ENCODE assay signal across 27 cellular contexts in the genomic region with DNA sequence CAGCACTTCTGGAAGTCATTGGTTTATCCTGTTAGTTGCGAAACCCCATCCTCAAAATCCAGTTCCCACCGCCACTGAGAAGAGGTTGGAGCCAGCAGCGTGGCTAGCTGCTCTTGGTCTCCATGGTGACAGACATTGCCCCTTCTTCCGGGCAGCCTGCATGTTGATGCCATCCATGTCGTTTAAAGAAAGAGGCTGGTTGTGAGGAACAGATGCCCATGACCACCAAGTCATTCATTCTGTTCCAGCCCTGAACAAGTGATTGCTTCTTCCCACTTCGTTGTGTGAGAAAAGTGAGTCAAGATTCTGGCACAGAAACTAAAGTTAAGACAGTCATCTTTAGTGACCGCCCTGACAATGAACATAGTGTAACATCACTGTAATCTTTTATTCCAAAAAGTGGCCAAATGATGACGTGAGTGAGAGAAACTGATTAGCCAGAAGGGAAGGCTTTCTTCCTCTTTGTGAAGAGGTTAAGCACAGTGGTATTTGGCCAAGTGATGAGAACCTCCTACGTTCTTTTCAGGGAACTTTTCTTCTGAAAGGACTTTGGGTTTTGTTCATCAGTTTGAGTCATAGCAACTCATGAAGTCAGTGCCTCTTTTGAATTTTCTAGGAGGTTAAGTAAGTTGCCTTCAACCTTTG.
DNase-seq lines count a peak whose midpoint lies in the region; ATAC-seq and TF ChIP-seq lines count a peak whose summit lies in the region.
"Had no signal": no experiment of that assay in that cellular context is flagged by ENCODE, and none has a peak within 500 bp of the region (broad histone marks: within the 10 kb centered on the region; RNA-seq: fewer than 3 reads in every experiment).

No MANE protein-coding gene starts in this region.

- no peak overlapping the region for H3K4me3 Mint-ChIP-seq in activated CD4-positive, alpha-beta T cell treated with anti-CD3 and anti-CD28 coated beads for 36 hours
- H3K4me3 Mint-ChIP-seq in activated T-helper 17 cell treated with anti-CD3 and anti-CD28 coated beads, Interleukin-2, amount 50 U/mL, for 72 hours: no peak overlapping the region
- H3K4me3 Mint-ChIP-seq: B cell; effector memory CD8-positive, alpha-beta T cell; T-helper 1 cell treated with Interleukin-12 subunit alpha and Interleukin-12 subunit beta and Interleukin-4 antibody, amounts not matched to agents 30 μg/mL and 1 μg/mL, for 36 hours had no signal

- H3K27me3 ChIP-seq in spleen (replicated peaks in 1 of 7): no peaks in the 10 kb centered on the region
- H3K27me3 ChIP-seq: brain microvascular endothelial cell, Peyer's patch had no signal

- no peaks in the 10 kb centered on the region for H3K36me3 Mint-ChIP-seq in activated CD4-positive, alpha-beta T cell treated with anti-CD3 and anti-CD28 coated beads for 36 hours (ENCODE audit: low read depth)
- no peaks in the 10 kb centered on the region for H3K36me3 Mint-ChIP-seq in activated T-helper 17 cell treated with anti-CD3 and anti-CD28 coated beads, Interleukin-2, amount 50 U/mL, for 72 hours (ENCODE audit: low read depth)

- H3K9me3 ChIP-seq in spleen: no peaks in the 10 kb centered on the region
- H3K9me3 ChIP-seq: Peyer's patch, SJSA1 had no signal

- H3K27me3 Mint-ChIP-seq in activated CD4-positive, alpha-beta T cell treated with anti-CD3 and anti-CD28 coated beads for 36 hours: peaks cover 3% of the 10 kb centered on the region
- peaks cover 3% of the 10 kb centered on the region for H3K27me3 Mint-ChIP-seq in activated T-helper 17 cell treated with anti-CD3 and anti-CD28 coated beads, Interleukin-2, amount 50 U/mL, for 72 hours
- H3K27me3 Mint-ChIP-seq: B cell had no signal

- ATAC-seq in activated CD4-positive, alpha-beta T cell treated with anti-CD3 and anti-CD28 coated beads for 36 hours: peak; percentile 39
- ATAC-seq in GM18907 (IDR thresholded peaks at IDR 0.05; ENCODE audit: unreplicated experiment) (peak; percentile 67), omental fat pad (ENCODE audit: low FRiP score) (peak; percentile 89)
- peak; percentile 69 for ATAC-seq in activated T-helper 17 cell treated with anti-CD3 and anti-CD28 coated beads, Interleukin-2, amount 50 U/mL, for 72 hours (replicated peaks)
- ATAC-seq: effector memory CD8-positive, alpha-beta T cell; sciatic nerve had no signal

- POLR2A ChIA-PET in activated CD4-positive, alpha-beta T cell treated with anti-CD3 and anti-CD28 coated beads for 36 hours (lab: Charles Lee): no interaction called here

- H3K4me1 ChIP-seq in spleen: no peaks in the 10 kb centered on the region
- H3K4me1 ChIP-seq: parathyroid adenoma, Peyer's patch, SJSA1 had no signal

- TF ChIP-seq CTCF in omental fat pad (IDR thresholded peaks at IDR 0.05) (no peak), spleen (IDR thresholded peaks at IDR 0.05 in 8 of 11, conservative IDR thresholded peaks at IDR 0.05 in 3 of 11) (no peak)

- H3K27ac ChIP-seq in spleen: no peak overlapping the region
- H3K27ac ChIP-seq: brain microvascular endothelial cell, KMS-11, parathyroid adenoma, Peyer's patch, SJSA1 had no signal

- DNase-seq in activated CD4-positive, alpha-beta T cell treated with anti-CD3 and anti-CD28 coated beads for 36 hours: no peak
- no peak for DNase-seq in activated CD4-positive, alpha-beta T cell treated with anti-CD3 and anti-CD28 coated beads, Interleukin-2, amount 50 U/mL, for 4 hours
- DNase-seq in omental fat pad (ENCODE audit: low spot score): no peak
- no peak for DNase-seq in AG08396 (ENCODE audit: low spot score)
- DNase-seq in spleen: no peak
- DNase-seq in GOT3 (lab: John Stamatoyannopoulos, UW): no peak
- DNase-seq: activated CD4-positive, alpha-beta T cell treated with anti-CD3 and anti-CD28 coated beads for 1 hour; activated T-cell treated with anti-CD3 and anti-CD28 coated beads, Interleukin-2, amount 50 U/mL, for 1 hour; brain microvascular endothelial cell; COR-L47; effector memory CD8-positive, alpha-beta T cell; GDM1; kidney; NCI-H1436 treated with DMSO at 0.1 percent for 48 hours; NCI-H2171 treated with DMSO at 0.1 percent for 48 hours; NCI-H524; Peyer's patch; stimulated activated CD4-positive, alpha-beta T cell treated with anti-CD3 and anti-CD28 coated beads, Interleukin-15, amount 100 ng/mL, for 24 hours had no signal

- no peak overlapping the region for H3K4me3 ChIP-seq in spleen
- H3K4me3 ChIP-seq: lung, Peyer's patch, SJSA1 had no signal

- H3K27ac Mint-ChIP-seq in activated CD4-positive, alpha-beta T cell treated with anti-CD3 and anti-CD28 coated beads for 36 hours: no peak overlapping the region
- H3K27ac Mint-ChIP-seq in activated T-helper 17 cell treated with anti-CD3 and anti-CD28 coated beads, Interleukin-2, amount 50 U/mL, for 72 hours: no peak overlapping the region
- H3K27ac Mint-ChIP-seq: B cell; effector memory CD8-positive, alpha-beta T cell; T-helper 1 cell treated with Interleukin-12 subunit alpha and Interleukin-12 subunit beta and Interleukin-4 antibody, amounts not matched to agents 30 μg/mL and 1 μg/mL, for 36 hours had no signal

- peaks cover 2% of the 10 kb centered on the region for H3K4me1 Mint-ChIP-seq in activated CD4-positive, alpha-beta T cell treated with anti-CD3 and anti-CD28 coated beads for 36 hours
- H3K4me1 Mint-ChIP-seq in activated T-helper 17 cell treated with anti-CD3 and anti-CD28 coated beads, Interleukin-2, amount 50 U/mL, for 72 hours: no peaks in the 10 kb centered on the region
- H3K4me1 Mint-ChIP-seq: B cell had no signal

- 67 to 81% (median 74%) methylated on average over 9 of the region's 9 CpGs for WGBS in spleen, 5 donors

- peaks cover 11% of the 10 kb centered on the region for H3K9me3 Mint-ChIP-seq in activated CD4-positive, alpha-beta T cell treated with anti-CD3 and anti-CD28 coated beads for 36 hours (ENCODE audit: low read depth)
- H3K9me3 Mint-ChIP-seq in activated T-helper 17 cell treated with anti-CD3 and anti-CD28 coated beads, Interleukin-2, amount 50 U/mL, for 72 hours: peaks cover 10% of the 10 kb centered on the region

- intact Hi-C loops in activated CD4-positive, alpha-beta T cell treated with anti-CD3 and anti-CD28 coated beads for 36 hours (cut with DNase I, micrococcal nuclease): no loop called here
- intact Hi-C loops in spleen (cut with DNase I; ENCODE audit: low total_unique reads): no loop called here

- no peaks in the 10 kb centered on the region for H3K36me3 ChIP-seq in spleen
- H3K36me3 ChIP-seq: brain microvascular endothelial cell, Peyer's patch, SJSA1 had no signal

- TF ChIP-seq POLR2A in spleen (IDR thresholded peaks at IDR 0.05): no peak

- CTCF ChIA-PET in activated CD4-positive, alpha-beta T cell treated with anti-CD3 and anti-CD28 coated beads for 36 hours (lab: Charles Lee): no interaction called here

Comparison
In these comparisons a context has a peak if more than half of its experiments do, and no peak if none do; other contexts are left out.
1. ATAC-seq: peak in every context shown above with its lines; median percentile 89 in omental fat pad; 69 in activated T-helper 17 cell treated with anti-CD3 and anti-CD28 coated beads, Interleukin-2, amount 50 U/mL, for 72 hours; 67 in GM18907; 39 in activated CD4-positive, alpha-beta T cell treated with anti-CD3 and anti-CD28 coated beads for 36 hours.